ENCODE assay signal across 8 cellular contexts in the genomic region with DNA sequence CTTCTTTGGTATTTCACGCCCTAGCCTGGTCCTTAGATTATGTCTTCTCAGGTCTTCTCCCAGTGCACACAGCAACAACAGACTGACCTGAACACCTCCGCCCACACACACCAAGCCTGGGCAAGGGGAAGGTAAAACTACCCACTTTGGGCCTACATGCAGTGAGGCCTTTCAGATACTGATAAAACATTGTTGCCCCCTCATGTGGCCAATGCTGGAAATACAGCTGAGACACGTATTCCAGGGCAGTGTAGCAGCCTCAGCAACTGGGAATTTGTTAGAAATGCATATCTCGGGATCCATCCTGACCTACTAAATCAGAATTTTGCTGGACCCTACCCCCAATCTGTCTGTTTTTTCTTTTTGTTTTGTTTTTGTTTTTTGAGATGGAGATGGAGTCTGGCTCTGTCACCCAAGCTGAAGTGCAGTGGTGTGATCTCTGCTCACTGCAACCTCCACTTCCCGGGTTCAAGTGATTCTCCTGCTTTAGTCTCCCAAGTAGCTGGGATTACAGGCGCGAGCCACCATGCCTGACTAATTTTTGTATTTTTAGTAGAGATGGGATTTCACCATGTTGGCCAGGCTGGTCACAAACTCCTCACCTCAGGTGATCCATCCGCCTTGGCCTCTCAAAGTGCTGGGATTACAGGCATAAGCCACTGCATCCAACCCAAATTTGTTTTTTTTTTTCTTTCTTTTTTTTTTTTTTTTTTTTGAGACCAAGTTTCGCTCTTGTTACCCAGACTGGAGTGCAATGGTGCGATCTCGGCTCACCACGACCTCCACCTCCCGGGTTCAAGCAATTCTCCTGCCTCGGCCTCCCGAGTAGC. TPM values are rescaled to one million over a fixed set of nuclear protein-coding genes. Genes with fewer than 3 reads are reported as not detected.
DNase-seq lines count a peak whose midpoint lies in the region; FAIRE-seq and TF ChIP-seq lines count a peak whose summit lies in the region.
"Not testable (repeated sequence)": the region's sequence is repeated elsewhere in the genome, so short reads cannot be mapped to it uniquely, and the experiment has no call there.

No MANE protein-coding gene starts in this region.

- H3K9me3 ChIP-seq in iPS DF 6.9 (ENCODE audit: control insufficient read depth, insufficient read depth, low read length); sigmoid colon: not testable (repeated sequence)

- H3K4me1 Mint-ChIP-seq in activated CD4-positive, alpha-beta T cell treated with anti-CD3 and anti-CD28 coated beads, Interleukin-2, amount 10 ng/mL, durations not matched to agents 7 days and 5 days: not testable (repeated sequence)

- DNase-seq in HuH-7 (ENCODE audit: low spot score) (peak; percentile 68), cardiac fibroblast (ENCODE audit: low read depth in 2 of 2) (peak; percentile 82 to 86), iPS DF 6.9 (ENCODE audit: low read depth, low spot score) (peak; percentile 82), sigmoid colon (peak; percentile 81), urothelium cell line (ENCODE audit: low spot score) (peak; percentile 70)
- peak; percentile 49 for DNase-seq in NK-92 treated with Interleukin-12 subunit alpha and Interleukin-12 subunit beta, amount 100 ng/mL, for 24 hours (lab: John Stamatoyannopoulos, UW)
- DNase-seq in activated CD4-positive, alpha-beta T cell treated with anti-CD3 and anti-CD28 coated beads, Interleukin-2, amount 10 ng/mL, durations not matched to agents 7 days and 5 days: peak; percentile 87

- H3K9me3 Mint-ChIP-seq in activated CD4-positive, alpha-beta T cell treated with anti-CD3 and anti-CD28 coated beads, Interleukin-2, amount 10 ng/mL, durations not matched to agents 7 days and 5 days: not testable (repeated sequence)

- H3K27me3 ChIP-seq in iPS DF 6.9 (ENCODE audit: control insufficient read depth, insufficient read depth, low read length); sigmoid colon: not testable (repeated sequence)

- CTCF ChIA-PET in activated CD4-positive, alpha-beta T cell treated with anti-CD3 and anti-CD28 coated beads, Interleukin-2, amount 10 ng/mL, durations not matched to agents 7 days and 5 days (lab: Charles Lee): interaction anchor here (0.7 to 4.9 kb wide), 24 partner anchors 8 to 133 kb away, joined by 3 to 21 read pairs (median 5); partner anchors contain the start of genes MDC1, MRPS18B and PPP1R10

- FAIRE-seq in urothelium cell line (lab: Jason Lieb, UNC): not testable (repeated sequence)

- no CpG with 5 or more reads among the region's 15 CpGs for WGBS in iPS DF 6.9 (ENCODE audit: insufficient coverage, insufficient read length)
- WGBS in sigmoid colon, 2 donors: 76 to 77% methylated on average over 15 of the region's 15 CpGs

- H3K36me3 Mint-ChIP-seq in activated CD4-positive, alpha-beta T cell treated with anti-CD3 and anti-CD28 coated beads, Interleukin-2, amount 10 ng/mL, durations not matched to agents 7 days and 5 days (ENCODE audit: low read depth): peaks cover 18% of the 10 kb centered on the region

- not testable (repeated sequence) for H3K4me1 ChIP-seq in iPS DF 6.9 (ENCODE audit: control insufficient read depth, insufficient read depth, low read length); sigmoid colon

- H3K4me3 Mint-ChIP-seq in activated CD4-positive, alpha-beta T cell treated with anti-CD3 and anti-CD28 coated beads, Interleukin-2, amount 10 ng/mL, durations not matched to agents 7 days and 5 days: not testable (repeated sequence)

- intact Hi-C loops in sigmoid colon (cut with DNase I): loop anchor here (5.0 kb wide), 1 partner anchor 55 kb away; no protein-coding TSS in a partner anchor

- not testable (repeated sequence) for TF ChIP-seq EP300 in sigmoid colon (IDR thresholded peaks at IDR 0.05)

- TF ChIP-seq CTCF in GM12872 (IDR thresholded peaks at IDR 0.05; ENCODE audit: insufficient read depth, low read depth, low read length): peak; percentile 85
- peak; percentile 68 for TF ChIP-seq CTCF in cardiac fibroblast (IDR thresholded peaks at IDR 0.05; ENCODE audit: low read depth, low read length)
- TF ChIP-seq CTCF in sigmoid colon (IDR thresholded peaks at IDR 0.05): peak; percentile 70 to 87 (median 74)

- TF ChIP-seq POLR2A in sigmoid colon (IDR thresholded peaks at IDR 0.05): not testable (repeated sequence)

- not testable (repeated sequence) for H3K27me3 Mint-ChIP-seq in activated CD4-positive, alpha-beta T cell treated with anti-CD3 and anti-CD28 coated beads, Interleukin-2, amount 10 ng/mL, durations not matched to agents 7 days and 5 days

- peak overlapping the region; percentile 74 for H3K27ac Mint-ChIP-seq in activated CD4-positive, alpha-beta T cell treated with anti-CD3 and anti-CD28 coated beads, Interleukin-2, amount 10 ng/mL, durations not matched to agents 7 days and 5 days

- POLR2A ChIA-PET in activated CD4-positive, alpha-beta T cell treated with anti-CD3 and anti-CD28 coated beads, Interleukin-2, amount 10 ng/mL, durations not matched to agents 7 days and 5 days (lab: Charles Lee): interaction anchor here (0.6 to 1.6 kb wide), 2 partner anchors 67 to 116 kb away, joined by 5 to 11 read pairs; no protein-coding TSS in a partner anchor

- H3K36me3 ChIP-seq in iPS DF 6.9 (ENCODE audit: control insufficient read depth, insufficient read depth, low read length): peaks cover 21% of the 10 kb centered on the region
- H3K36me3 ChIP-seq in sigmoid colon: peaks cover 26 to 37% (median 28%) of the 10 kb centered on the region in 4 donors

- H3K27ac ChIP-seq in iPS DF 6.9 (ENCODE audit: low read length): not testable (repeated sequence)
- H3K27ac ChIP-seq in sigmoid colon: peak overlapping the region in 1 of 4 donors; percentile 35

- not testable (repeated sequence) for H3K4me3 ChIP-seq in cardiac fibroblast (replicated peaks in 1 of 2; ENCODE audit: low read depth in 2 of 2, low read length in 2 of 2); iPS DF 6.9 (ENCODE audit: low read length); sigmoid colon

RNA-seq across cellular contexts. Expression of gene PPP1R10, which starts 19.5 kb away (rescaled TPM):
- total RNA-seq in activated CD4-positive, alpha-beta T cell treated with anti-CD3 and anti-CD28 coated beads, Interleukin-2, amount 10 ng/mL, durations not matched to agents 7 days and 5 days: 100 to 1,000 TPM in 1 of 2 experiments, 10 to 100 TPM in 1; 99.1 to 117 TPM
- total RNA-seq in sigmoid colon: 10 to 100 TPM; 18.5 to 30.2 (median 28.3) TPM
- 10 to 100 TPM; 13.8 to 30.6 (median 18.7) TPM for polyA plus RNA-seq in sigmoid colon

RNA-seq across cellular contexts. Expression of gene MRPS18B, which starts 20.1 kb away (rescaled TPM):
- 10 to 100 TPM; 41.4 to 44.4 TPM for total RNA-seq in activated CD4-positive, alpha-beta T cell treated with anti-CD3 and anti-CD28 coated beads, Interleukin-2, amount 10 ng/mL, durations not matched to agents 7 days and 5 days
- 10 to 100 TPM; 36.3 to 58.9 (median 48.4) TPM for total RNA-seq in sigmoid colon
- 10 to 100 TPM; 74.5 to 81.2 (median 78.6) TPM for polyA plus RNA-seq in sigmoid colon

RNA-seq across cellular contexts. Expression of gene ABCF1, which starts 26.3 kb away (rescaled TPM):
- total RNA-seq in activated CD4-positive, alpha-beta T cell treated with anti-CD3 and anti-CD28 coated beads, Interleukin-2, amount 10 ng/mL, durations not matched to agents 7 days and 5 days: 10 to 100 TPM; 72.2 to 78.0 TPM
- 10 to 100 TPM; 26.9 to 38.8 (median 33.6) TPM for total RNA-seq in sigmoid colon
- polyA plus RNA-seq in sigmoid colon: 10 to 100 TPM; 17.4 to 46.7 (median 25.4) TPM

RNA-seq across cellular contexts. Expression of gene ATAT1, which starts 29.1 kb away (rescaled TPM):
- total RNA-seq in activated CD4-positive, alpha-beta T cell treated with anti-CD3 and anti-CD28 coated beads, Interleukin-2, amount 10 ng/mL, durations not matched to agents 7 days and 5 days: 1 to 10 TPM; 8.3 to 9.7 TPM
- 1 to 10 TPM; 2.6 to 7.2 (median 4.8) TPM for total RNA-seq in sigmoid colon
- 1 to 10 TPM; 3.0 to 8.5 (median 4.2) TPM for polyA plus RNA-seq in sigmoid colon

RNA-seq across cellular contexts. Expression of gene PRR3, which starts 40.4 kb away (rescaled TPM):
- 10 to 100 TPM; 16.0 to 22.2 TPM for total RNA-seq in activated CD4-positive, alpha-beta T cell treated with anti-CD3 and anti-CD28 coated beads, Interleukin-2, amount 10 ng/mL, durations not matched to agents 7 days and 5 days
- 10 to 100 TPM in 1 of 4 donors, 1 to 10 TPM in 3; 3.7 to 21.1 (median 4.6) TPM for total RNA-seq in sigmoid colon
- 1 to 10 TPM; 2.8 to 7.6 (median 3.0) TPM for polyA plus RNA-seq in sigmoid colon
